ENCODE assay signal across 11 cellular contexts in the genomic region with DNA sequence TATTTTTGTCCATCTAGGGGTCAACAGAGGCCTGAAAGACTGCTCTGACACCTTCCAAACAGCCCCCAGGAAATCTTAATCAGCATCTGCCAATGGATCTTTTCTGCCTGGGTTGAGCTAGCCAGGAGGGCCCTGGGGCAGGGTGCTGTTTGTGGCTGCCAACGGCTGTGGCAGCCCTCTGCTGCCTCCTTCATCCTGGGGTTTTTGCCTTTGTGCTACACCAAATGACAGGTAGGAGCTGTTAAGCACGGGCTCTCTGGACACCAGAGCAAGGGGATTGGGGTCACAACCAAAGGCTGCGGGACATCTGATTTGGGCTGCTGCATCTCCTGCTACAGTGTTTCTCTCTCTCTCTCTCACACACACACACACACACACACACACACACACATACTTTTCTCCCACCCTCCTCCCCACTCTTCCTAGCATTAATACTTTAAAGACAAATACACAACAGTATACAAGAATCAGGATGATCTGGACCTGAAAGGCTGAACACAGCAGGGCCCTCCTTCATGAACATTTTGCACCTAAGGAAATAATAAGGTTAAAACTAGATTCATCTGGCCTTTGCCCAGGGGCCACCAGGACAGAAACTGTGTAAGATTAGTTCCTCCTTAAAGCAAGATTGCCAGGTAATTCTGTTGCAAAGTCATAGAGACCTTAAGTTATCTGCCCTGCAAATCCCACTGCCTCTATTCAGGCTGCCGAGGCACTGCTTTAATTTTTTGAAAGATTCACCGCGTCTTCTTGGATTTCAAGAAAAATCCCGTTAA. TPM values are rescaled to one million over a fixed set of nuclear protein-coding genes. Genes with fewer than 3 reads are reported as not detected.
DNase-seq lines count a peak whose midpoint lies in the region; ATAC-seq and TF ChIP-seq lines count a peak whose summit lies in the region.
"Had no signal": no experiment of that assay in that cellular context is flagged by ENCODE, and none has a peak within 500 bp of the region (broad histone marks: within the 10 kb centered on the region; RNA-seq: fewer than 3 reads in every experiment).

No MANE protein-coding gene starts in this region.

- intact Hi-C loops in esophagus muscularis mucosa (cut with DNase I), result no loop called here

- TF ChIP-seq RAD21 in SK-N-SH (IDR thresholded peaks at IDR 0.05; ENCODE audit: low read length), result no peak

- H3K27me3 Mint-ChIP-seq in neural progenitor cell (ENCODE audit: insufficient read depth, low read depth) (peaks cover 12% of the 10 kb centered on the region), type B pancreatic cell (no peaks in the 10 kb centered on the region)

- H3K4me1 ChIP-seq in SK-N-SH (ENCODE audit: control insufficient read depth in 1 of 2, insufficient read depth in 2 of 2, low read depth in 1 of 2, low read length in 1 of 2) (peaks cover 27 to 37% of the 10 kb centered on the region in 2 experiments), esophagus muscularis mucosa (peaks cover 23 to 44% (median 38%) of the 10 kb centered on the region in 4 donors), neural progenitor cell (peaks cover 47% of the 10 kb centered on the region), MM.1S (ENCODE audit: low read length) (0 out of 2 replicates have a peak, but pooled peaks cover 4% of the 10 kb centered on the region)

- H3K4me3 Mint-ChIP-seq in neural progenitor cell (peak overlapping the region; percentile 20), type B pancreatic cell (peak overlapping the region; percentile 96)
- H3K4me3 Mint-ChIP-seq: memory B cell had no signal

- 89% methylated on average over 6 of the region's 7 CpGs for WGBS in SK-N-SH (ENCODE audit: low lambda C conversion rate)
- WGBS in esophagus muscularis mucosa, result 92% methylated on average over 6 of the region's 7 CpGs

- H3F3A ChIP-seq in SK-N-SH (replicated peaks; ENCODE audit: insufficient read depth) (peaks cover 12% of the 10 kb centered on the region), neural progenitor cell (ENCODE audit: low read depth) (peaks cover 43% of the 10 kb centered on the region), MM.1S (ENCODE audit: insufficient read depth, low read length) (no peaks in the 10 kb centered on the region)

- H3K9me3 Mint-ChIP-seq in neural progenitor cell, result no peaks in the 10 kb centered on the region
- H3K9me3 Mint-ChIP-seq in type B pancreatic cell, result no peaks in the 10 kb centered on the region

- DNase-seq in SK-N-SH, result peak; percentile 37
- no peak for DNase-seq in esophagus muscularis mucosa (ENCODE audit: extremely low spot score)
- DNase-seq in neural progenitor cell (ENCODE audit: low spot score), result peak; percentile 13
- no peak for DNase-seq in type B pancreatic cell (ENCODE audit: extremely low spot score, unreplicated experiment)
- DNase-seq in MM.1S, result no peak
- DNase-seq in T-helper 9 cell, result no peak
- DNase-seq: cortex of kidney had no signal

- ATAC-seq in SK-N-SH treated with all-trans-retinoic acid at 6 μM for 48 hours, result no peak
- ATAC-seq in esophagus mucosa, result no peak

- POLR2A ChIA-PET in SK-N-SH (lab: Yijun Ruan, JAX), result no interaction called here

- CTCF ChIA-PET in SK-N-SH (lab: Yijun Ruan, JAX), result interaction anchor here (0.7 to 2.0 kb wide), 3 partner anchors 10 to 213 kb away, joined by 3 to 11 read pairs (median 7); no protein-coding TSS in a partner anchor

- peaks cover under 1% of the 10 kb centered on the region for H3K36me3 Mint-ChIP-seq in neural progenitor cell
- H3K36me3 Mint-ChIP-seq in type B pancreatic cell, result peaks cover 4% of the 10 kb centered on the region
- H3K36me3 Mint-ChIP-seq: activated naive CD8-positive, alpha-beta T cell; memory B cell had no signal

- no peaks in the 10 kb centered on the region for H4K20me1 ChIP-seq in SK-N-SH (ENCODE audit: insufficient read depth)
- no peaks in the 10 kb centered on the region for H4K20me1 ChIP-seq in neural progenitor cell (ENCODE audit: low read depth)
- H4K20me1 ChIP-seq in MM.1S (ENCODE audit: insufficient read depth, low read length), result no peaks in the 10 kb centered on the region

- H3K36me3 ChIP-seq in SK-N-SH (replicated peaks in 1 of 2; ENCODE audit: control insufficient read depth in 1 of 2, insufficient read depth in 2 of 2, low read length in 1 of 2) (no peaks in the 10 kb centered on the region), esophagus muscularis mucosa (no peaks in the 10 kb centered on the region), neural progenitor cell (no peaks in the 10 kb centered on the region), MM.1S (replicated peaks; ENCODE audit: insufficient read depth, low read length) (no peaks in the 10 kb centered on the region)

- no peak for TF ChIP-seq POLR2A in esophagus muscularis mucosa (IDR thresholded peaks at IDR 0.05; ENCODE audit: low read depth)

- H3K9me3 ChIP-seq in SK-N-SH, result no peaks in the 10 kb centered on the region
- no peaks in the 10 kb centered on the region for H3K9me3 ChIP-seq in esophagus muscularis mucosa
- H3K9me3 ChIP-seq in neural progenitor cell (ENCODE audit: low read depth), result no peaks in the 10 kb centered on the region
- no peaks in the 10 kb centered on the region for H3K9me3 ChIP-seq in MM.1S (replicated peaks; ENCODE audit: insufficient read depth, low read length)

- H3K27ac Mint-ChIP-seq in neural progenitor cell (peak overlapping the region; percentile 64), type B pancreatic cell (peak overlapping the region; percentile 91)
- H3K27ac Mint-ChIP-seq: activated naive CD8-positive, alpha-beta T cell; memory B cell had no signal

- H3K4me1 Mint-ChIP-seq in neural progenitor cell (peaks cover 50% of the 10 kb centered on the region), type B pancreatic cell (ENCODE audit: unreplicated experiment) (peaks cover 68% of the 10 kb centered on the region)

- H3K27ac ChIP-seq in SK-N-SH (ENCODE audit: low read depth in 2 of 2, low read length in 1 of 2), result no peak overlapping the region; a peak in 1 of 4 replicates
- H3K27ac ChIP-seq in esophagus muscularis mucosa (replicated peaks in 1 of 4), result peak overlapping the region; percentile 84 to 89 (median 86)
- peak overlapping the region; percentile 54 for H3K27ac ChIP-seq in neural progenitor cell
- H3K27ac ChIP-seq in MM.1S (ENCODE audit: low read length), result no peak overlapping the region

- H3K4me2 ChIP-seq in SK-N-SH, result no peak overlapping the region
- H3K4me2 ChIP-seq in neural progenitor cell, result peak overlapping the region; percentile 86
- no peak overlapping the region for H3K4me2 ChIP-seq in MM.1S (ENCODE audit: low read depth, low read length)

- 0 out of 2 replicates have a peak overlapping the region, but pooled peaks have one; percentile 9 for H2AFZ ChIP-seq in SK-N-SH (ENCODE audit: low read depth)
- peak overlapping the region; percentile 81 for H2AFZ ChIP-seq in neural progenitor cell (replicated peaks)
- no peak overlapping the region for H2AFZ ChIP-seq in MM.1S (ENCODE audit: low read length)

- TF ChIP-seq EP300 in SK-N-SH (IDR thresholded peaks at IDR 0.05; ENCODE audit: borderline replicate concordance in 1 of 2, low read depth in 1 of 2, low read length in 1 of 2) (no peak), esophagus muscularis mucosa (IDR thresholded peaks at IDR 0.05) (no peak)

- TF ChIP-seq CTCF in SK-N-SH (IDR thresholded peaks at IDR 0.05) (no peak), esophagus muscularis mucosa (IDR thresholded peaks at IDR 0.05) (no peak), neural progenitor cell (IDR thresholded peaks at IDR 0.05) (no peak), type B pancreatic cell (conservative IDR thresholded peaks at IDR 0.05) (no peak), MM.1S (IDR thresholded peaks at IDR 0.05; ENCODE audit: low read length) (no peak)

- H3K9me2 ChIP-seq in SK-N-SH (no peaks in the 10 kb centered on the region), MM.1S (replicated peaks; ENCODE audit: insufficient read depth, low read length) (no peaks in the 10 kb centered on the region)

- H3K79me2 ChIP-seq in SK-N-SH (ENCODE audit: insufficient read depth) (no peaks in the 10 kb centered on the region), neural progenitor cell (ENCODE audit: low read depth) (peaks cover 17% of the 10 kb centered on the region), MM.1S (ENCODE audit: low read length) (no peaks in the 10 kb centered on the region)

- H3K4me3 ChIP-seq in SK-N-SH (ENCODE audit: low read depth in 2 of 2, low read length in 1 of 2) (no peak overlapping the region), esophagus muscularis mucosa (no peak overlapping the region), neural progenitor cell (no peak overlapping the region), MM.1S (ENCODE audit: low read length) (no peak overlapping the region)

- H3K27me3 ChIP-seq in SK-N-SH (ENCODE audit: insufficient read depth) (no peaks in the 10 kb centered on the region), esophagus muscularis mucosa (no peaks in the 10 kb centered on the region), neural progenitor cell (no peaks in the 10 kb centered on the region), MM.1S (replicated peaks; ENCODE audit: insufficient read depth, low read length) (no peaks in the 10 kb centered on the region)

- no peak overlapping the region for H3K9ac ChIP-seq in SK-N-SH
- no peak overlapping the region for H3K9ac ChIP-seq in neural progenitor cell
- no peak overlapping the region for H3K9ac ChIP-seq in MM.1S (ENCODE audit: low read length)

TF ChIP-seq in SK-N-SH, 30 proteins besides CTCF, POLR2A, EP300 and RAD21 (continues in another document):
- TF ChIP-seq EZH2phosphoT487 (IDR thresholded peaks at IDR 0.05; ENCODE audit: borderline replicate concordance, low read depth), result no peak
- TF ChIP-seq MXI1 (IDR thresholded peaks at IDR 0.05; ENCODE audit: low read depth, low read length), result no peak
- no peak for TF ChIP-seq TAF1 (IDR thresholded peaks at IDR 0.05; ENCODE audit: borderline replicate concordance, low read depth, low read length)

TF ChIP-seq in SK-N-SH treated with all-trans-retinoic acid at 6 μM for 48 hours, 23 proteins besides CTCF, POLR2A, EP300 and RAD21 (continues in another document):
- no peak for TF ChIP-seq TCF4 (CRISPR knock-in tag; IDR thresholded peaks at IDR 0.05; ENCODE audit: borderline replicate concordance)

RNA-seq across cellular contexts. Expression of gene KIAA1217, which starts 1.8 kb away (rescaled TPM):
- 4.2 and 7.2 TPM in 2 replicates for polyA plus RNA-seq in SK-N-SH (2012; rRNA removed)
- polyA plus RNA-seq in SK-N-SH (2012; cell fraction: cytosol; rRNA removed), result 4.4 and 5.3 TPM in 2 replicates
- polyA plus RNA-seq in SK-N-SH (2012; cell fraction: nucleus; rRNA removed), result 15.2 and 19.9 TPM in 2 replicates
- total RNA-seq in esophagus muscularis mucosa (10 to 100 TPM; 10.1 to 15.9 (median 12.5) TPM), neural progenitor cell (ENCODE audit: low replicate concordance) (13.1 and 14.6 TPM in 2 replicates), type B pancreatic cell (ENCODE audit: low replicate concordance) (73.2 and 99.0 TPM in 2 replicates), esophagus mucosa (69.4 TPM)

Comparison
In these comparisons a context has a peak if more than half of its experiments do, and no peak if none do; other contexts are left out.
1. DNase-seq: peak in SK-N-SH (single experiment) and neural progenitor cell (single experiment); none in esophagus muscularis mucosa (single experiment), type B pancreatic cell (single experiment), MM.1S (single experiment) and T-helper 9 cell (single experiment).
2. H3K27ac ChIP-seq: peak in esophagus muscularis mucosa (4 of 4) and neural progenitor cell (single experiment); none in SK-N-SH (0 of 2) and MM.1S (single experiment).